ENCODE assay signal across 8 cellular contexts in the genomic region with DNA sequence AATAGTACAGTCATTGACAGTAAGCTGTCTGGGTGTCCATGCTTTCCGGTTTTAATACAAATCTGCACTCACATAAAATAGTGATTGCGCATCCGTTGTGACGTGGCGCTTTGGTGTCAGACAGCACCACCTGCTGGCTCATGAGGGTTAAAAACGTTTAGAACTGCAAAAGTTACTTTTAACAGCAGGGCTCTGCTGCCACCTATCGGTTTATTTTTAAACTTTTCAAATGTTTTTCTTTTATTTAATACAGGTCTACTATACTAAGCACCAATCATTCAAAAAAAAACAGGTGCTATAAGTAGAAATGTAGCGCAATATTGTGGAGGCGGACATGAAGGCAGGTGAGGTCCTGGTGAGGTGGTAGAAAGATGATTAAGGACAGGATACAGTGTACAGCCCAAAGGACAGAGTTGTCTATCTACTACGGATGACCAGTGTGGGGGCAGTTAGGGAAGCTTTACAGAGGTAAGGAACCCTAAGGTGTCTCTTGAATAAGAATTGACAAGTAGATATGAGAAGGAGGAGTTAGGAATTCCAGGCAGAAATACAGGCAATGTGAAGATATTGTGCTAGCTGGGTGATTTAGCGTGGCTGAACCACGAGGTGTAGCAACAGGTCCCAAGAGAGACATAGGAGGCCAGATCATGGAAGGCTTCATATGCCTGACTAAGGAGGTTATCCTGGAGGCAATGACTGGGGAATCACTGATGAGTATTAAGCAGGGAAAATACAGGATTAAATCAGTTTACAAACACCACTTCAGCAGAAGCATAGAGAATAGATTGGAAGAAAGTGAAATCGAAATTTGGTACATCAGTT.
DNase-seq lines count a peak whose midpoint lies in the region; ATAC-seq lines count a peak whose summit lies in the region.

No MANE protein-coding gene starts in this region.

- DNase-seq in ACHN (peak; percentile 93), NCI-H460 (ENCODE audit: extremely low read depth, low read depth) (peak; percentile 78), cerebellar cortex (ENCODE audit: low spot score) (peak; percentile 80), left colon (peak; percentile 58 to 80)
- peak; percentile 74 for DNase-seq in activated CD4-positive, CD25-positive, alpha-beta regulatory T cell treated with anti-CD3 and anti-CD28 coated beads, Interleukin-2, amount 50 U/mL, for 72 hours
- DNase-seq in stimulated activated CD4-positive, alpha-beta T cell treated with anti-CD3 and anti-CD28 coated beads, Interleukin-4, amount 100 ng/mL, for 1 hour = peak; percentile 73

- in situ Hi-C loops in ACHN (cut with HindIII; ENCODE audit: low pct_ligation_motif_present, low pct_unique_long_range_greater_than_20kb, low sequenced_read_pairs) = loop anchor here (25.0 kb wide), 2 partner anchors 250 to 700 kb away; no protein-coding TSS in a partner anchor

- ATAC-seq in GM18861 (IDR thresholded peaks at IDR 0.05; ENCODE audit: unreplicated experiment) (peak; percentile 78), HG03280 (IDR thresholded peaks at IDR 0.05; ENCODE audit: unreplicated experiment) (peak; percentile 79), left colon (peak; percentile 85)

- intact Hi-C loops in left colon (cut with DNase I, micrococcal nuclease) = loop anchor here in 1 of 2 donors (5.0 to 10.0 kb wide), 2 partner anchors 262 to 715 kb away; no protein-coding TSS in a partner anchor

Comparison
In these comparisons a context has a peak if more than half of its experiments do, and no peak if none do; other contexts are left out.
1. Peak in every context shown above with its lines: DNase-seq and ATAC-seq.